Comparison of ENCODE assay signal across 10 cellular contexts in genomic region chr17:45129940-45130639, GRCh38. TPM values are rescaled to one million over a fixed set of nuclear protein-coding genes. Genes with fewer than 3 reads are reported as not detected.
A peak's percentile ranks its signal among the peaks of the same experiment; 100 is the strongest.
DNase-seq lines count a peak whose midpoint lies in the region; ATAC-seq and TF ChIP-seq lines count a peak whose summit lies in the region.
"Had no signal": no experiment of that assay in that cellular context is flagged by ENCODE, and none has a peak within 500 bp of the region (broad histone marks: within the 10 kb centered on the region; RNA-seq: fewer than 3 reads in every experiment).

No MANE protein-coding gene starts in this region.

- DNase-seq in breast epithelium (ENCODE audit: low spot score in 2 of 2) (no peak), memory B cell (ENCODE audit: low spot score in 2 of 2) (no peak), thoracic aorta (ENCODE audit: low spot score) (no peak), foreskin melanocyte (no peak), NCI-H2029 (lab: John Stamatoyannopoulos, UW) (no peak), HPDE6-E6E7 (ENCODE audit: extremely low spot score) (no peak)
- DNase-seq: GF-D8, NCI-H2227 treated with DMSO at 0.1 percent for 48 hours had no signal

- H3K27ac ChIP-seq in HUES48 (ENCODE audit: low read depth, low read length) (peak overlapping the region; percentile 2), breast epithelium (peak overlapping the region; percentile 83 to 99), thoracic aorta (peak overlapping the region; percentile 89 to 99)

- H3K27me3 ChIP-seq in HUES48 (ENCODE audit: control insufficient read depth, insufficient read depth, low read length), result no peaks in the 10 kb centered on the region; the same call in 1 of the 2 replicates
- no peaks in the 10 kb centered on the region for H3K27me3 ChIP-seq in breast epithelium
- no peaks in the 10 kb centered on the region for H3K27me3 ChIP-seq in thoracic aorta (replicated peaks; ENCODE audit: insufficient read depth)

- TF ChIP-seq CTCF in breast epithelium (IDR thresholded peaks at IDR 0.05), result no peak
- TF ChIP-seq CTCF in thoracic aorta (IDR thresholded peaks at IDR 0.05), result no peak

- no peak overlapping the region for H3K27ac Mint-ChIP-seq in memory B cell

- H3K4me3 ChIP-seq in HUES48 (ENCODE audit: low read depth, low read length) (no peak overlapping the region), breast epithelium (peak overlapping the region; percentile 3 to 95 (median 91)), thoracic aorta (peak overlapping the region; percentile 96)

- no peaks in the 10 kb centered on the region for H3K9me3 Mint-ChIP-seq in memory B cell

- no peaks in the 10 kb centered on the region for H3K9me3 ChIP-seq in HUES48 (ENCODE audit: control insufficient read depth, insufficient read depth, low read length)
- H3K9me3 ChIP-seq in breast epithelium, result no peaks in the 10 kb centered on the region
- no peaks in the 10 kb centered on the region for H3K9me3 ChIP-seq in thoracic aorta

- H3K4me1 ChIP-seq in HUES48 (ENCODE audit: control insufficient read depth, insufficient read depth, low read length) (peaks cover 17% of the 10 kb centered on the region; the same call in 1 of the 2 replicates), breast epithelium (peaks cover 6 to 19% of the 10 kb centered on the region in 2 donors), thoracic aorta (ENCODE audit: control insufficient read depth in 1 of 2, low read depth in 2 of 2) (peaks cover 27 to 65% of the 10 kb centered on the region in 2 donors)

- H3K4me1 Mint-ChIP-seq in memory B cell, result peaks cover 3% of the 10 kb centered on the region

- peak overlapping the region; percentile 8 for H3K4me3 Mint-ChIP-seq in memory B cell

- no peak for TF ChIP-seq POLR2A in breast epithelium (IDR thresholded peaks at IDR 0.05)

- H3K9ac ChIP-seq in HUES48 (ENCODE audit: low read depth, low read length), result no peak overlapping the region

- ATAC-seq in memory B cell (ENCODE audit: low read depth) (no peak), thoracic aorta (ENCODE audit: insufficient number of reproducible peaks, low FRiP score, low read depth) (no peak), GM19328 (IDR thresholded peaks at IDR 0.05; ENCODE audit: unreplicated experiment) (no peak)

- H3K36me3 ChIP-seq in HUES48 (ENCODE audit: control insufficient read depth, insufficient read depth, low read length), result no peaks in the 10 kb centered on the region
- H3K36me3 ChIP-seq in breast epithelium, result no peaks in the 10 kb centered on the region
- H3K36me3 ChIP-seq in thoracic aorta, result no peaks in the 10 kb centered on the region

- intact Hi-C loops in breast epithelium (cut with DNase I; ENCODE audit: low total_unique reads), result loop anchor here (10.0 kb wide), 1 partner anchor 1615 kb away; no protein-coding TSS in a partner anchor

- no peaks in the 10 kb centered on the region for H3K36me3 Mint-ChIP-seq in memory B cell

- H3K27me3 Mint-ChIP-seq in memory B cell, result peaks cover 2% of the 10 kb centered on the region

RNA-seq across cellular contexts. Expression of gene PLCD3, which starts 2.2 kb away (rescaled TPM):
- 10 to 100 TPM; 30.8 to 62.2 (median 41.1) TPM for total RNA-seq in breast epithelium
- total RNA-seq in thoracic aorta, result 100 to 1,000 TPM in 1 of 2 donors, 10 to 100 TPM in 1; 79.3 to 116 TPM

RNA-seq across cellular contexts. Expression of gene ACBD4, which starts 5.4 kb away (rescaled TPM):
- 10 to 100 TPM; 13.8 to 28.8 (median 15.7) TPM for total RNA-seq in breast epithelium
- 10 to 100 TPM; 21.5 to 27.9 TPM for total RNA-seq in thoracic aorta

RNA-seq across cellular contexts. Expression of gene HEXIM1, which starts 18.2 kb away (rescaled TPM):
- total RNA-seq in breast epithelium (10 to 100 TPM; 21.3 to 35.6 (median 33.4) TPM), thoracic aorta (10 to 100 TPM; 34.9 to 89.1 TPM)

RNA-seq across cellular contexts. Expression of gene HEXIM2, which starts 31.6 kb away (rescaled TPM):
- total RNA-seq in breast epithelium (10 to 100 TPM in 2 of 3 donors, 1 to 10 TPM in 1; 6.6 to 13.3 (median 13.2) TPM), thoracic aorta (1 to 10 TPM in 1 of 2 donors, not detected in 1; 1.5 TPM)

Comparison
In these comparisons a context has a peak if more than half of its experiments do, and no peak if none do; other contexts are left out.
1. H3K27ac ChIP-seq: peak in every context shown above with its lines; median percentile 94 in thoracic aorta; 91 in breast epithelium; 2 in HUES48.